Comparison of ENCODE assay signal across 14 cellular contexts in genomic region chr6:138724015-138724414, GRCh38. TPM values are rescaled to one million over a fixed set of nuclear protein-coding genes. Genes with fewer than 3 reads are reported as not detected.
DNase-seq lines count a peak whose midpoint lies in the region; ATAC-seq and TF ChIP-seq lines count a peak whose summit lies in the region.
"Had no signal": no experiment of that assay in that cellular context is flagged by ENCODE, and none has a peak within 500 bp of the region (broad histone marks: within the 10 kb centered on the region; RNA-seq: fewer than 3 reads in every experiment).

No MANE protein-coding gene starts in this region.

- TF ChIP-seq CTCF in WTC11 (IDR thresholded peaks at IDR 0.05) (no peak), left ventricle myocardium inferior (IDR thresholded peaks at IDR 0.05; ENCODE audit: borderline replicate concordance) (peak; percentile 21)

- H3K27ac Mint-ChIP-seq in WTC11, result no peak overlapping the region

- H3K4me1 ChIP-seq in left ventricle myocardium inferior, result peaks cover 29% of the 10 kb centered on the region

- CTCF ChIA-PET in WTC11 (lab: Charles Lee), result no interaction called here

- no peaks in the 10 kb centered on the region for H3K36me3 Mint-ChIP-seq in WTC11

- 0 out of 2 replicates have a peak, but pooled peaks cover 3% of the 10 kb centered on the region for H3K4me1 Mint-ChIP-seq in WTC11

- peak; percentile 21 for DNase-seq in H7
- DNase-seq in WTC11 (ENCODE audit: low spot score), result no peak
- peak; percentile 39 for DNase-seq in left ventricle myocardium inferior
- DNase-seq in skeletal muscle cell (ENCODE audit: low read depth), result peak; percentile 26
- DNase-seq in putamen (ENCODE audit: low spot score), result no peak
- DNase-seq in stimulated activated naive CD4-positive, alpha-beta T cell (lab: John Stamatoyannopoulos, UW), result no peak
- no peak for DNase-seq in NCI-H446 (lab: John Stamatoyannopoulos, UW)
- DNase-seq: activated CD4-positive, alpha-beta T cell treated with anti-CD3 and anti-CD28 coated beads for 1 hour; activated naive CD4-positive, alpha-beta T cell treated with anti-CD3 and anti-CD28 coated beads, Interleukin-2, amount 50 U/mL, for 16 hours; DMS153; GM23248; NCI-H2029 treated with DMSO at 0.1 percent for 48 hours; RPMI8226 had no signal

- intact Hi-C loops in left ventricle myocardium inferior (cut with micrococcal nuclease), result no loop called here

- H3K9me3 Mint-ChIP-seq in WTC11, result no peaks in the 10 kb centered on the region

- no peak overlapping the region for H3K4me3 Mint-ChIP-seq in WTC11

- POLR2A ChIA-PET in WTC11 (lab: Charles Lee), result no interaction called here

- H3K36me3 ChIP-seq in H7 (replicated peaks; ENCODE audit: control insufficient read depth, insufficient read depth, low read length), result no peaks in the 10 kb centered on the region
- no peaks in the 10 kb centered on the region for H3K36me3 ChIP-seq in left ventricle myocardium inferior

- ATAC-seq in WTC11 (peak; percentile 51), HG02678 (IDR thresholded peaks at IDR 0.05; ENCODE audit: unreplicated experiment) (no peak)

- H3K27me3 ChIP-seq in H7 (ENCODE audit: control insufficient read depth, insufficient read depth, low read length), result no peaks in the 10 kb centered on the region
- no peaks in the 10 kb centered on the region for H3K27me3 ChIP-seq in left ventricle myocardium inferior (ENCODE audit: low read depth)

- H3K9me3 ChIP-seq in left ventricle myocardium inferior (replicated peaks), result no peaks in the 10 kb centered on the region

- H3K4me3 ChIP-seq in H7 (ENCODE audit: insufficient read depth, low read depth, low read length) (no peak overlapping the region), left ventricle myocardium inferior (no peak overlapping the region), skeletal muscle cell (ENCODE audit: low read depth, low read length) (no peak overlapping the region)
- H3K4me3 ChIP-seq: GM23248 had no signal

- no peaks in the 10 kb centered on the region for H3K27me3 Mint-ChIP-seq in WTC11 (ENCODE audit: low read depth)

- H3K27ac ChIP-seq in left ventricle myocardium inferior (replicated peaks), result no peak overlapping the region
- H3K27ac ChIP-seq: GM23248 had no signal

TF ChIP-seq in WTC11, 78 proteins besides CTCF, POLR2A, EP300 and RAD21:
- TF ChIP-seq CDX4 (CRISPR knock-in tag; IDR thresholded peaks at IDR 0.05; ENCODE audit: borderline replicate concordance) (no peak), ZNF281 (CRISPR knock-in tag; IDR thresholded peaks at IDR 0.05) (no peak), ZMAT4 (CRISPR knock-in tag; IDR thresholded peaks at IDR 0.05) (no peak), E2F5 (CRISPR knock-in tag; IDR thresholded peaks at IDR 0.05) (no peak), FOXJ3 (CRISPR knock-in tag; IDR thresholded peaks at IDR 0.05; ENCODE audit: borderline replicate concordance) (no peak)

RNA-seq across cellular contexts. Expression of gene CCDC28A, which starts 49.6 kb away (rescaled TPM):
- 9.1 and 9.9 TPM in 2 replicates for total RNA-seq in H7 (2014; rRNA removed; shearing (Covaris generic))
- total RNA-seq in WTC11 (2021), result 8.7 to 10.7 TPM (median 10.6 TPM) in 3 replicates
- 9.0 TPM for total RNA-seq in left ventricle myocardium inferior

Comparison
In these comparisons a context has a peak if more than half of its experiments do, and no peak if none do; other contexts are left out.
1. DNase-seq: peak in H7 (single experiment), left ventricle myocardium inferior (single experiment) and skeletal muscle cell (single experiment); none in WTC11 (single experiment), putamen (single experiment), stimulated activated naive CD4-positive, alpha-beta T cell (0 of 6) and NCI-H446 (0 of 2).